ENCODE assay signal across 9 cellular contexts in genomic region chr4:76781698-76782595, GRCh38.
DNase-seq lines count a peak whose midpoint lies in the region; ATAC-seq and TF ChIP-seq lines count a peak whose summit lies in the region.
"Had no signal": no experiment of that assay in that cellular context is flagged by ENCODE, and none has a peak within 500 bp of the region (broad histone marks: within the 10 kb centered on the region; RNA-seq: fewer than 3 reads in every experiment).

No MANE protein-coding gene starts in this region.

- H3K9me3 Mint-ChIP-seq in immature natural killer cell, result peaks cover 0 to 1% (median 0%) of the 10 kb centered on the region in 6 donors

- H3K36me3 Mint-ChIP-seq in immature natural killer cell, result no peaks in the 10 kb centered on the region

- no peak for TF ChIP-seq CTCF in fibroblast of the aortic adventitia (IDR thresholded peaks at IDR 0.05; ENCODE audit: insufficient read depth, low read length)

- no peaks in the 10 kb centered on the region for H3K4me1 Mint-ChIP-seq in immature natural killer cell

- ATAC-seq in GM21381 (IDR thresholded peaks at IDR 0.05; ENCODE audit: unreplicated experiment) (peak; percentile 67), GM21526 (IDR thresholded peaks at IDR 0.05; ENCODE audit: low FRiP score, unreplicated experiment) (no peak)

- DNase-seq in AG08395 (ENCODE audit: low spot score), result peak; percentile 90
- DNase-seq in NCI-H345 (lab: John Stamatoyannopoulos, UW), result peak; percentile 34
- DNase-seq in fibroblast of the aortic adventitia (ENCODE audit: low read depth), result peak; percentile 89
- DNase-seq in NCI-H1105 (lab: John Stamatoyannopoulos, UW), result no peak
- DNase-seq in retina, result no peak
- DNase-seq in immature natural killer cell, result no peak
- DNase-seq: stimulated activated CD4-positive, alpha-beta T cell treated with anti-CD3 and anti-CD28 coated beads, Interleukin-2, amount 100 ng/mL, for 24 hours had no signal

- no peak overlapping the region for H3K4me3 Mint-ChIP-seq in immature natural killer cell

- peak overlapping the region; percentile 48 for H3K4me3 ChIP-seq in fibroblast of the aortic adventitia (ENCODE audit: low read depth, low read length)

- no peak overlapping the region for H3K27ac Mint-ChIP-seq in immature natural killer cell

- peaks cover 0 to 3% (median 3%) of the 10 kb centered on the region in 3 donors for H3K27me3 Mint-ChIP-seq in immature natural killer cell (ENCODE audit: low read depth in 3 of 3)

Comparison
In these comparisons a context has a peak if more than half of its experiments do, and no peak if none do; other contexts are left out.
1. DNase-seq: peak in AG08395 (single experiment), NCI-H345 (single experiment) and fibroblast of the aortic adventitia (single experiment); none in NCI-H1105 (single experiment), retina (single experiment) and immature natural killer cell (0 of 3).